Comparison of ENCODE assay signal across 2 cellular contexts in genomic region chr2:156675896-156676295, GRCh38.
TF ChIP-seq lines count a peak whose summit lies in the region.

No MANE protein-coding gene starts in this region.

TF ChIP-seq in HEK293, 187 proteins besides CTCF, POLR2A, EP300 and RAD21 (continued from another document):
- peak; percentile 94 for TF ChIP-seq ZNF449 (tag by site-specific recombination; IDR thresholded peaks at IDR 0.05)

TF ChIP-seq in K562, 482 proteins besides CTCF, POLR2A, EP300 and RAD21 (continued from another document):
- TF ChIP-seq, protein P1, sequence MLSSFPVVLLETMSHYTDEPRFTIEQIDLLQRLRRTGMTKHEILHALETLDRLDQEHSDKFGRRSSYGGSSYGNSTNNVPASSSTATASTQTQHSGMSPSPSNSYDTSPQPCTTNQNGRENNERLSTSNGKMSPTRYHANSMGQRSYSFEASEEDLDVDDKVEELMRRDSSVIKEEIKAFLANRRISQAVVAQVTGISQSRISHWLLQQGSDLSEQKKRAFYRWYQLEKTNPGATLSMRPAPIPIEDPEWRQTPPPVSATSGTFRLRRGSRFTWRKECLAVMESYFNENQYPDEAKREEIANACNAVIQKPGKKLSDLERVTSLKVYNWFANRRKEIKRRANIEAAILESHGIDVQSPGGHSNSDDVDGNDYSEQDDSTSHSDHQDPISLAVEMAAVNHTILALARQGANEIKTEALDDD (IDR thresholded peaks at IDR 0.05): 0 out of 2 replicates have a peak, but pooled peaks have one; percentile 23
